Comparison of ENCODE assay signal across 9 cellular contexts in genomic region chr3:32414527-32415202, GRCh38.
DNase-seq lines count a peak whose midpoint lies in the region; FAIRE-seq and TF ChIP-seq lines count a peak whose summit lies in the region.
"Had no signal": no experiment of that assay in that cellular context is flagged by ENCODE, and none has a peak within 500 bp of the region (broad histone marks: within the 10 kb centered on the region; RNA-seq: fewer than 3 reads in every experiment).

No MANE protein-coding gene starts in this region.

- FAIRE-seq in GM19239 (lab: Jason Lieb, UNC): peak; percentile 28
- FAIRE-seq: colon had no signal

- DNase-seq in GM19239 (ENCODE audit: insufficient read length, low spot score): no peak
- DNase-seq in HL-60 (ENCODE audit: low read depth in 1 of 2, low spot score in 1 of 2): peak in 1 of 2 experiments; percentile 27
- DNase-seq in central memory CD4-positive, alpha-beta T cell: peak; percentile 66
- no peak for DNase-seq in NCI-H2171 (lab: John Stamatoyannopoulos, UW)
- no peak for DNase-seq in NCI-H1105 treated with DMSO at 0.1 percent for 48 hours (lab: John Stamatoyannopoulos, UW)
- DNase-seq in NCI-H2029 treated with DMSO at 0.1 percent for 48 hours (lab: John Stamatoyannopoulos, UW): no peak
- DNase-seq in DMS153 treated with DMSO at 0.1 percent for 48 hours (lab: John Stamatoyannopoulos, UW; ENCODE audit: unreplicated experiment): no peak

- no peak overlapping the region for H3K9ac ChIP-seq in parathyroid adenoma

- TF ChIP-seq CTCF in HL-60 (IDR thresholded peaks at IDR 0.05; ENCODE audit: insufficient read depth, low read length) (no peak), parathyroid adenoma (IDR thresholded peaks at IDR 0.05) (no peak)

- no peak overlapping the region for H3K4me3 ChIP-seq in HL-60 (replicated peaks; ENCODE audit: insufficient read depth, low read length)
- no peak overlapping the region for H3K4me3 ChIP-seq in parathyroid adenoma (ENCODE audit: low read depth, low read length)

- H3K4me1 ChIP-seq in parathyroid adenoma: peaks cover 2% of the 10 kb centered on the region

- H3K79me2 ChIP-seq in parathyroid adenoma: no peaks in the 10 kb centered on the region

- H3K27me3 ChIP-seq in HL-60 (ENCODE audit: insufficient read depth, poor library complexity, severe bottlenecking) (no peaks in the 10 kb centered on the region), parathyroid adenoma (ENCODE audit: control insufficient read depth, insufficient read depth, low read length) (no peaks in the 10 kb centered on the region)

- H2AFZ ChIP-seq in parathyroid adenoma: no peak overlapping the region

- no peak overlapping the region for H3K4me2 ChIP-seq in parathyroid adenoma (ENCODE audit: low read length)

- no peaks in the 10 kb centered on the region for H3K36me3 ChIP-seq in parathyroid adenoma (ENCODE audit: control insufficient read depth, insufficient read depth, low read length)

- H3K9me3 ChIP-seq in parathyroid adenoma (ENCODE audit: control insufficient read depth, low read length): no peaks in the 10 kb centered on the region

- peak overlapping the region; percentile 26 for H3K27ac ChIP-seq in HL-60 (replicated peaks)
- peak overlapping the region; percentile 16 for H3K27ac ChIP-seq in parathyroid adenoma
